ENCODE assay signal across 20 cellular contexts in genomic region chr19:10685210-10685609, GRCh38. TPM values are rescaled to one million over a fixed set of nuclear protein-coding genes. Genes with fewer than 3 reads are reported as not detected.
A peak's percentile ranks its signal among the peaks of the same experiment; 100 is the strongest.
DNase-seq lines count a peak whose midpoint lies in the region; ATAC-seq, FAIRE-seq and TF ChIP-seq lines count a peak whose summit lies in the region.
"Had no signal": no experiment of that assay in that cellular context is flagged by ENCODE, and none has a peak within 500 bp of the region (broad histone marks: within the 10 kb centered on the region; RNA-seq: fewer than 3 reads in every experiment).

No MANE protein-coding gene starts in this region.

- TF ChIP-seq POLR2A in HepG2 (IDR thresholded peaks at IDR 0.05; ENCODE audit: insufficient read depth in 1 of 2, low read depth in 2 of 2, low read length in 2 of 2) = no peak
- no peak for TF ChIP-seq POLR2A in right lobe of liver (IDR thresholded peaks at IDR 0.05)
- no peak for TF ChIP-seq POLR2A in K562 (conservative IDR thresholded peaks at IDR 0.05)
- no peak for TF ChIP-seq POLR2A in testis (IDR thresholded peaks at IDR 0.05)

- H3K79me2 ChIP-seq in HepG2 (ENCODE audit: insufficient read depth, low read length) (no peaks in the 10 kb centered on the region), K562 (ENCODE audit: control insufficient read depth, insufficient read depth, low read length) (peaks cover 7% of the 10 kb centered on the region; the same call in 1 of the 3 replicates)

- FAIRE-seq in HepG2 (lab: Jason Lieb, UNC) (no peak), K562 (lab: Jason Lieb, UNC) (no peak)
- FAIRE-seq: A549 had no signal

- WGBS in HepG2 (ENCODE audit: low lambda C conversion rate) = 87% methylated on average over 5 of the region's 5 CpGs
- WGBS in right lobe of liver (ENCODE audit: insufficient coverage, low coverage, low lambda C conversion rate, missing lambda C conversion rate) = 63% methylated on average over 4 of the region's 5 CpGs
- 90% methylated on average over 5 of the region's 5 CpGs for WGBS in K562 (ENCODE audit: insufficient coverage, low coverage, missing lambda C conversion rate)
- 44 to 75% methylated on average over 4 to 5 of the region's 5 CpGs for WGBS in testis, 2 donors

- H4K20me1 ChIP-seq in HepG2 (ENCODE audit: insufficient read depth, low read length) = peaks cover 6% of the 10 kb centered on the region; the same call in 1 of the 2 replicates
- peaks cover 14% of the 10 kb centered on the region for H4K20me1 ChIP-seq in K562 (replicated peaks; ENCODE audit: control insufficient read depth, insufficient read depth, low read length)

- intact Hi-C loops in HepG2 (cut with micrococcal nuclease; ENCODE audit: unreplicated experiment) = no loop called here
- intact Hi-C loops in right lobe of liver (cut with DNase I) = no loop called here
- intact Hi-C loops in K562 (cut with micrococcal nuclease) = no loop called here
- intact Hi-C loops in testis (cut with DNase I; ENCODE audit: low total_unique reads) = no loop called here

- POLR2A ChIA-PET in HepG2 (lab: Yijun Ruan, JAX) (no interaction called here), K562 (lab: Yijun Ruan, JAX) (interaction anchor here (0.7 kb wide), 1 partner anchor 32 kb away, joined by 3 read pairs; no protein-coding TSS in a partner anchor)

- no peak overlapping the region for H3K4me2 ChIP-seq in HepG2 (ENCODE audit: low read depth, low read length)
- no peak overlapping the region for H3K4me2 ChIP-seq in K562 (ENCODE audit: insufficient read depth, low read length)
- H3K4me2 ChIP-seq: A549 had no signal

- CTCF ChIA-PET in HepG2 (lab: Yijun Ruan, JAX; ENCODE audit: low intra/inter-chr PET ratio, low total read pairs) (no interaction called here), K562 (lab: Yijun Ruan, JAX; ENCODE audit: low intra/inter-chr PET ratio) (interaction anchor here (0.5 kb wide), 1 partner anchor 16 kb away, joined by 3 read pairs; no protein-coding TSS in a partner anchor)

- in situ Hi-C loops in HepG2 (cut with HindIII; ENCODE audit: extremely low pct_ligation_motif_present, low pct_unique_long_range_greater_than_20kb) (no loop called here), K562 (cut with MboI) (no loop called here)

- H3K4me3 ChIP-seq in HepG2 (replicated peaks in 1 of 3; ENCODE audit: insufficient read depth in 1 of 3, low read depth in 2 of 3, low read length in 3 of 3) (no peak overlapping the region), right lobe of liver (no peak overlapping the region), K562 (no peak overlapping the region), testis (no peak overlapping the region)
- H3K4me3 ChIP-seq: A549 had no signal

- ATAC-seq in HepG2 (no peak), right lobe of liver (no peak), K562 (no peak)
- ATAC-seq: A549 had no signal

- H3K27me3 ChIP-seq in HepG2 (ENCODE audit: control insufficient read depth in 1 of 2, insufficient read depth in 2 of 2, low read length in 2 of 2) (no peaks in the 10 kb centered on the region), right lobe of liver (no peaks in the 10 kb centered on the region), K562 (ENCODE audit: control insufficient read depth in 2 of 2, insufficient read depth in 2 of 2, low read length in 2 of 2) (no peaks in the 10 kb centered on the region), testis (no peaks in the 10 kb centered on the region)

- no peaks in the 10 kb centered on the region for H3K9me3 ChIP-seq in HepG2 (ENCODE audit: low read length)
- no peaks in the 10 kb centered on the region for H3K9me3 ChIP-seq in right lobe of liver
- H3K9me3 ChIP-seq in K562 (replicated peaks; ENCODE audit: control insufficient read depth, insufficient read depth, low read depth, low read length) = no peaks in the 10 kb centered on the region
- no peaks in the 10 kb centered on the region for H3K9me3 ChIP-seq in testis
- H3K9me3 ChIP-seq: A549 had no signal

- H3K27ac ChIP-seq in HepG2 (ENCODE audit: extremely low read length, insufficient read depth, low read length) = no peak overlapping the region
- H3K27ac ChIP-seq in right lobe of liver = no peak overlapping the region
- no peak overlapping the region for H3K27ac ChIP-seq in K562 (ENCODE audit: extremely low read depth, low read depth, low read length)
- no peak overlapping the region for H3K27ac ChIP-seq in substantia nigra (ENCODE audit: low read depth, low read length, poor library complexity, severe bottlenecking)
- no peak overlapping the region for H3K27ac ChIP-seq in testis
- H3K27ac ChIP-seq: A549 had no signal

- no peaks in the 10 kb centered on the region for H3K9me1 ChIP-seq in K562 (ENCODE audit: control insufficient read depth, insufficient read depth, low read length)

- no peak for TF ChIP-seq CTCF in HepG2 (CRISPR knock-in tag; IDR thresholded peaks at IDR 0.05)
- TF ChIP-seq CTCF in right lobe of liver (IDR thresholded peaks at IDR 0.05) = no peak
- TF ChIP-seq CTCF in K562 (IDR thresholded peaks at IDR 0.05 in 2 of 3, conservative IDR thresholded peaks at IDR 0.05 in 1 of 3; ENCODE audit: insufficient read depth in 2 of 3, low read depth in 1 of 3, low read length in 3 of 3) = no peak
- no peak for TF ChIP-seq CTCF in testis (IDR thresholded peaks at IDR 0.05)

- H3K9ac ChIP-seq in HepG2 (ENCODE audit: insufficient read depth, low read depth, low read length) (no peak overlapping the region), K562 (ENCODE audit: insufficient read depth in 1 of 2, low read depth in 2 of 2, low read length in 2 of 2) (no peak overlapping the region)

- H3K4me1 ChIP-seq in HepG2 (ENCODE audit: insufficient read depth, low read length) (no peaks in the 10 kb centered on the region), right lobe of liver (no peaks in the 10 kb centered on the region), K562 (replicated peaks in 1 of 2; ENCODE audit: control insufficient read depth in 2 of 2, insufficient read depth in 2 of 2, low read length in 2 of 2) (peaks cover 0 to 17% of the 10 kb centered on the region in 2 experiments; a peak in 1 of 5 replicates), testis (peaks cover 19% of the 10 kb centered on the region)
- H3K4me1 ChIP-seq: A549 had no signal

- H2AFZ ChIP-seq in HepG2 (ENCODE audit: low read length) (no peak overlapping the region), K562 (ENCODE audit: low read depth, low read length) (no peak overlapping the region)

- DNase-seq in HepG2 (ENCODE audit: low spot score) (no peak), right lobe of liver (no peak), K562 (ENCODE audit: extremely low read depth in 1 of 4, low spot score in 3 of 4) (no peak), medulla oblongata (ENCODE audit: extremely low spot score) (peak; percentile 75), substantia nigra (lab: John Stamatoyannopoulos, UW) (peak in 25 of 49 donors; percentile 2 to 71 (median 32)), dermis blood vessel endothelial cell (no peak), testis (no peak)
- no peak for DNase-seq in stimulated activated CD4-positive, alpha-beta T cell treated with anti-CD3 and anti-CD28 coated beads, Interleukin-4, amount 100 ng/mL, for 4 hours
- DNase-seq: COR-L47; EL; GOT3; KG1; NCI-H1048; NCI-H1436 treated with DMSO at 0.1 percent for 48 hours; NCI-H2029 treated with DMSO at 0.1 percent for 48 hours; NCI-H2171 treated with DMSO at 0.1 percent for 48 hours; NCI-H446 treated with DMSO at 0.1 percent for 48 hours; NK-92 treated with Interleukin-12 subunit alpha and Interleukin-12 subunit beta, amount 100 ng/mL, for 24 hours; OCI-M1 had no signal

- TF ChIP-seq RAD21 in HepG2 (CRISPR knock-in tag; IDR thresholded peaks at IDR 0.05) (no peak), K562 (CRISPR knock-in tag; conservative IDR thresholded peaks at IDR 0.05 in 1 of 2, IDR thresholded peaks at IDR 0.05 in 1 of 2) (no peak)

- no peak for TF ChIP-seq EP300 in HepG2 (IDR thresholded peaks at IDR 0.05; ENCODE audit: low read depth in 2 of 2, low read length in 2 of 2)
- no peak for TF ChIP-seq EP300 in HepG2 (CRISPR knock-in tag; IDR thresholded peaks at IDR 0.05; ENCODE audit: borderline replicate concordance)
- no peak for TF ChIP-seq EP300 in K562 (IDR thresholded peaks at IDR 0.05; ENCODE audit: low read length)

- H3K36me3 ChIP-seq in HepG2 (replicated peaks in 1 of 2; ENCODE audit: control insufficient read depth in 1 of 2, insufficient read depth in 2 of 2, low read length in 2 of 2) (peaks cover 56 to 95% of the 10 kb centered on the region in 2 experiments), right lobe of liver (peaks cover 7 to 76% (median 42%) of the 10 kb centered on the region in 4 donors), K562 (ENCODE audit: control insufficient read depth, insufficient read depth, low read length) (peaks cover 99% of the 10 kb centered on the region), testis (ENCODE audit: low read depth, missing control alignments) (no peaks in the 10 kb centered on the region)

- BruUV-seq in HepG2 (replicated peaks; lab: Mats Ljungman, UMichigan) = no TSS peak
- TSS peak; percentile 35 for BruUV-seq in K562 (replicated peaks; lab: Mats Ljungman, UMichigan)

RNA-seq across cellular contexts. Expression of gene QTRT1, which starts 16.0 kb away (rescaled TPM):
- total RNA-seq in HepG2 (2016; rRNA removed; fragmentation: Illumina TruSeq; extraction: Trizol) (33.0 and 38.6 TPM in 2 replicates), right lobe of liver (10 to 100 TPM; 19.0 to 30.2 (median 26.8) TPM), K562 (2014; rRNA removed) (34.6 and 43.6 TPM in 2 replicates), K562 (2014; rRNA removed; fragmentation: Illumina TruSeq; extraction: Trizol) (7.1 and 10.4 TPM in 2 replicates), K562 (2015; rRNA removed; fragmentation: Illumina TruSeq; extraction: Trizol) (32.8 and 33.7 TPM in 2 replicates), K562 (2021) (63.5 and 63.6 TPM in 2 replicates), dermis blood vessel endothelial cell (23.1 and 26.4 TPM in 2 replicates), testis (10 to 100 TPM; 44.3 to 44.6 TPM)
- 19.1 and 20.1 TPM in 2 replicates for total RNA-seq in HepG2 (2016; cell fraction: cytosol; rRNA removed; fragmentation: Illumina TruSeq; extraction: Trizol; ENCODE audit: low read depth)
- 36.0 and 39.4 TPM in 2 replicates for total RNA-seq in HepG2 (2016; cell fraction: insoluble cytoplasmic fraction; rRNA removed; fragmentation: Illumina TruSeq; extraction: Trizol)
- 12.2 and 12.9 TPM in 2 replicates for total RNA-seq in HepG2 (2016; cell fraction: membrane; rRNA removed; fragmentation: Illumina TruSeq; extraction: Trizol)
- 31.9 and 35.0 TPM in 2 replicates for total RNA-seq in HepG2 (2016; cell fraction: nucleus; rRNA removed; fragmentation: Illumina TruSeq; extraction: Trizol)
- polyA plus RNA-seq in HepG2 (2011; rRNA removed) (41.6 and 55.6 TPM in 2 replicates), K562 (2011; rRNA removed) (30.5 and 46.6 TPM in 2 replicates), K562 (2014; fragmentation: Illumina TruSeq; extraction: Trizol) (19.3 and 44.0 TPM in 2 replicates), K562 (2014; fragmentation: Nextera tagmentation; extraction: Ambion mirVana) (1 to 10 TPM; 1.2 to 6.2 TPM), K562 (2014; rRNA removed) (65.5 and 77.8 TPM in 2 replicates), testis (ENCODE audit: insufficient read depth, low read depth, low replicate concordance) (27.8 TPM)
- 25.8 and 39.0 TPM in 2 replicates for polyA plus RNA-seq in HepG2 (2011; cell fraction: cytosol; rRNA removed)
- 270 and 290 TPM in 2 replicates for polyA plus RNA-seq in HepG2 (2011; cell fraction: nucleus; rRNA removed)
- polyA plus RNA-seq in HepG2 (2012) = 27.7 and 35.3 TPM in 2 replicates
- 11.2 and 12.9 TPM in 2 replicates for polyA plus RNA-seq in HepG2 (2016; cell fraction: cytosol; fragmentation: Illumina TruSeq; extraction: Trizol; ENCODE audit: low read depth)
- polyA plus RNA-seq in HepG2 (2016; cell fraction: insoluble cytoplasmic fraction; fragmentation: Illumina TruSeq; extraction: Trizol; ENCODE audit: low read depth) = 38.0 and 39.9 TPM in 2 replicates
- 12.7 and 13.2 TPM in 2 replicates for polyA plus RNA-seq in HepG2 (2016; cell fraction: membrane; fragmentation: Illumina TruSeq; extraction: Trizol; ENCODE audit: low read depth)
- 92.8 and 94.8 TPM in 2 replicates for polyA plus RNA-seq in HepG2 (2016; cell fraction: nucleus; fragmentation: Illumina TruSeq; extraction: Trizol; ENCODE audit: insufficient read depth, low read depth)
- 26.7 and 36.3 TPM in 2 replicates for polyA minus RNA-seq in HepG2 (2011; rRNA and poly(A)+ RNA removed; ENCODE audit: low replicate concordance)
- polyA minus RNA-seq in HepG2 (2011; cell fraction: cytosol; rRNA and poly(A)+ RNA removed) = 8.2 and 12.2 TPM in 2 replicates
- polyA minus RNA-seq in HepG2 (2011; cell fraction: nucleus; rRNA and poly(A)+ RNA removed) = 15.5 and 18.7 TPM in 2 replicates
- 34.3 and 114 TPM in 2 replicates for total RNA-seq in K562 (2011; cell fraction: chromatin; rRNA removed; ENCODE audit: low replicate concordance)
- total RNA-seq in K562 (2011; cell fraction: nucleolus; rRNA removed) = 106 TPM in 2 replicates
- 68.0 and 71.0 TPM in 2 replicates for total RNA-seq in K562 (2011; cell fraction: nucleoplasm; rRNA removed)
- polyA plus RNA-seq in K562 (2011; cell fraction: cytosol; rRNA removed) = 37.2 and 62.5 TPM in 2 replicates
- 188 and 308 TPM in 2 replicates for polyA plus RNA-seq in K562 (2011; cell fraction: nucleus; rRNA removed)
- polyA plus RNA-seq in K562 (2012) = 29.4 and 72.1 TPM in 2 replicates
- 6.0 and 7.7 TPM in 2 replicates for polyA minus RNA-seq in K562 (2011; rRNA and poly(A)+ RNA removed)
- polyA minus RNA-seq in K562 (2011; cell fraction: cytosol; rRNA and poly(A)+ RNA removed) = 15.5 and 16.8 TPM in 2 replicates
- 19.0 and 26.1 TPM in 2 replicates for polyA minus RNA-seq in K562 (2011; cell fraction: nucleus; rRNA and poly(A)+ RNA removed)

RNA-seq across cellular contexts. Expression of gene ILF3, which starts 31.1 kb away (rescaled TPM):
- total RNA-seq in HepG2 (2016; rRNA removed; fragmentation: Illumina TruSeq; extraction: Trizol) (120 and 127 TPM in 2 replicates), right lobe of liver (10 to 100 TPM; 40.0 to 82.3 (median 54.8) TPM), K562 (2014; rRNA removed) (141 and 169 TPM in 2 replicates), K562 (2014; rRNA removed; fragmentation: Illumina TruSeq; extraction: Trizol) (122 and 125 TPM in 2 replicates), K562 (2015; rRNA removed; fragmentation: Illumina TruSeq; extraction: Trizol) (179 and 183 TPM in 2 replicates), K562 (2021) (408 and 453 TPM in 2 replicates), dermis blood vessel endothelial cell (85.8 and 190 TPM in 2 replicates), testis (100 to 1,000 TPM; 246 to 253 TPM)
- 19.6 and 21.2 TPM in 2 replicates for total RNA-seq in HepG2 (2016; cell fraction: cytosol; rRNA removed; fragmentation: Illumina TruSeq; extraction: Trizol; ENCODE audit: low read depth)
- total RNA-seq in HepG2 (2016; cell fraction: insoluble cytoplasmic fraction; rRNA removed; fragmentation: Illumina TruSeq; extraction: Trizol) = 113 and 122 TPM in 2 replicates
- 63.1 and 64.0 TPM in 2 replicates for total RNA-seq in HepG2 (2016; cell fraction: membrane; rRNA removed; fragmentation: Illumina TruSeq; extraction: Trizol)
- total RNA-seq in HepG2 (2016; cell fraction: nucleus; rRNA removed; fragmentation: Illumina TruSeq; extraction: Trizol) = 133 and 160 TPM in 2 replicates
- polyA plus RNA-seq in HepG2 (2011; rRNA removed) (173 and 195 TPM in 2 replicates), K562 (2011; rRNA removed) (175 and 376 TPM in 2 replicates), K562 (2014; fragmentation: Illumina TruSeq; extraction: Trizol) (342 and 395 TPM in 2 replicates), K562 (2014; fragmentation: Nextera tagmentation; extraction: Ambion mirVana) (10 to 100 TPM; 26.0 to 27.5 TPM), K562 (2014; rRNA removed) (231 and 240 TPM in 2 replicates), testis (ENCODE audit: insufficient read depth, low read depth, low replicate concordance) (263 TPM)
- polyA plus RNA-seq in HepG2 (2011; cell fraction: cytosol; rRNA removed) = 59.6 and 75.2 TPM in 2 replicates
- 588 and 668 TPM in 2 replicates for polyA plus RNA-seq in HepG2 (2011; cell fraction: nucleus; rRNA removed)
- 153 and 159 TPM in 2 replicates for polyA plus RNA-seq in HepG2 (2012)
- 18.4 and 19.6 TPM in 2 replicates for polyA plus RNA-seq in HepG2 (2016; cell fraction: cytosol; fragmentation: Illumina TruSeq; extraction: Trizol; ENCODE audit: low read depth)
- polyA plus RNA-seq in HepG2 (2016; cell fraction: insoluble cytoplasmic fraction; fragmentation: Illumina TruSeq; extraction: Trizol; ENCODE audit: low read depth) = 178 and 216 TPM in 2 replicates
- polyA plus RNA-seq in HepG2 (2016; cell fraction: membrane; fragmentation: Illumina TruSeq; extraction: Trizol; ENCODE audit: low read depth) = 54.0 and 61.1 TPM in 2 replicates
- polyA plus RNA-seq in HepG2 (2016; cell fraction: nucleus; fragmentation: Illumina TruSeq; extraction: Trizol; ENCODE audit: insufficient read depth, low read depth) = 615 and 640 TPM in 2 replicates
- polyA minus RNA-seq in HepG2 (2011; rRNA and poly(A)+ RNA removed; ENCODE audit: low replicate concordance) = 139 and 144 TPM in 2 replicates
- 65.3 and 73.2 TPM in 2 replicates for polyA minus RNA-seq in HepG2 (2011; cell fraction: cytosol; rRNA and poly(A)+ RNA removed)
- polyA minus RNA-seq in HepG2 (2011; cell fraction: nucleus; rRNA and poly(A)+ RNA removed) = 154 and 157 TPM in 2 replicates
- total RNA-seq in K562 (2011; cell fraction: chromatin; rRNA removed; ENCODE audit: low replicate concordance) = 430 and 677 TPM in 2 replicates
- total RNA-seq in K562 (2011; cell fraction: nucleolus; rRNA removed) = 329 and 377 TPM in 2 replicates
- 305 and 307 TPM in 2 replicates for total RNA-seq in K562 (2011; cell fraction: nucleoplasm; rRNA removed)
- 127 and 144 TPM in 2 replicates for polyA plus RNA-seq in K562 (2011; cell fraction: cytosol; rRNA removed)
- 442 and 520 TPM in 2 replicates for polyA plus RNA-seq in K562 (2011; cell fraction: nucleus; rRNA removed)
- polyA plus RNA-seq in K562 (2012) = 205 and 346 TPM in 2 replicates
- polyA minus RNA-seq in K562 (2011; rRNA and poly(A)+ RNA removed) = 144 and 225 TPM in 2 replicates
- 105 and 160 TPM in 2 replicates for polyA minus RNA-seq in K562 (2011; cell fraction: cytosol; rRNA and poly(A)+ RNA removed)
- polyA minus RNA-seq in K562 (2011; cell fraction: nucleus; rRNA and poly(A)+ RNA removed) = 106 and 132 TPM in 2 replicates

RNA-seq across cellular contexts. Expression of gene DNM2, which starts 32.7 kb away (rescaled TPM):
- 41.7 and 48.2 TPM in 2 replicates for total RNA-seq in HepG2 (2016; rRNA removed; fragmentation: Illumina TruSeq; extraction: Trizol)
- 19.9 and 21.9 TPM in 2 replicates for total RNA-seq in HepG2 (2016; cell fraction: cytosol; rRNA removed; fragmentation: Illumina TruSeq; extraction: Trizol; ENCODE audit: low read depth)
- 37.7 and 40.5 TPM in 2 replicates for total RNA-seq in HepG2 (2016; cell fraction: insoluble cytoplasmic fraction; rRNA removed; fragmentation: Illumina TruSeq; extraction: Trizol)
- total RNA-seq in HepG2 (2016; cell fraction: membrane; rRNA removed; fragmentation: Illumina TruSeq; extraction: Trizol) = 29.4 and 31.2 TPM in 2 replicates
- 56.9 and 61.6 TPM in 2 replicates for total RNA-seq in HepG2 (2016; cell fraction: nucleus; rRNA removed; fragmentation: Illumina TruSeq; extraction: Trizol)
- polyA plus RNA-seq in HepG2 (2011; rRNA removed) = 59.8 and 67.0 TPM in 2 replicates
- 29.1 and 41.0 TPM in 2 replicates for polyA plus RNA-seq in HepG2 (2011; cell fraction: cytosol; rRNA removed)
- 155 and 203 TPM in 2 replicates for polyA plus RNA-seq in HepG2 (2011; cell fraction: nucleus; rRNA removed)
- 44.2 and 57.9 TPM in 2 replicates for polyA plus RNA-seq in HepG2 (2012)
- 8.6 and 9.0 TPM in 2 replicates for polyA plus RNA-seq in HepG2 (2016; cell fraction: cytosol; fragmentation: Illumina TruSeq; extraction: Trizol; ENCODE audit: low read depth)
- 39.4 and 48.6 TPM in 2 replicates for polyA plus RNA-seq in HepG2 (2016; cell fraction: insoluble cytoplasmic fraction; fragmentation: Illumina TruSeq; extraction: Trizol; ENCODE audit: low read depth)
- polyA plus RNA-seq in HepG2 (2016; cell fraction: membrane; fragmentation: Illumina TruSeq; extraction: Trizol; ENCODE audit: low read depth) = 18.1 and 20.6 TPM in 2 replicates
- polyA plus RNA-seq in HepG2 (2016; cell fraction: nucleus; fragmentation: Illumina TruSeq; extraction: Trizol; ENCODE audit: insufficient read depth, low read depth) = 87.0 and 94.1 TPM in 2 replicates
- polyA minus RNA-seq in HepG2 (2011; rRNA and poly(A)+ RNA removed; ENCODE audit: low replicate concordance) = 200 and 264 TPM in 2 replicates
- 44.4 and 50.0 TPM in 2 replicates for polyA minus RNA-seq in HepG2 (2011; cell fraction: cytosol; rRNA and poly(A)+ RNA removed)
- 143 and 162 TPM in 2 replicates for polyA minus RNA-seq in HepG2 (2011; cell fraction: nucleus; rRNA and poly(A)+ RNA removed)
- 10 to 100 TPM; 54.0 to 86.9 (median 68.3) TPM for total RNA-seq in right lobe of liver
- total RNA-seq in K562 (2011; cell fraction: chromatin; rRNA removed; ENCODE audit: low replicate concordance) = 612 and 1,251 TPM in 2 replicates
- 540 and 557 TPM in 2 replicates for total RNA-seq in K562 (2011; cell fraction: nucleolus; rRNA removed)
- 513 and 610 TPM in 2 replicates for total RNA-seq in K562 (2011; cell fraction: nucleoplasm; rRNA removed)
- 77.1 and 94.4 TPM in 2 replicates for total RNA-seq in K562 (2014; rRNA removed)
- total RNA-seq in K562 (2014; rRNA removed; fragmentation: Illumina TruSeq; extraction: Trizol) = 53.2 and 53.5 TPM in 2 replicates
- 66.6 and 67.2 TPM in 2 replicates for total RNA-seq in K562 (2015; rRNA removed; fragmentation: Illumina TruSeq; extraction: Trizol)
- 153 and 161 TPM in 2 replicates for total RNA-seq in K562 (2021)
- polyA plus RNA-seq in K562 (2011; rRNA removed) = 72.6 and 122 TPM in 2 replicates
- polyA plus RNA-seq in K562 (2011; cell fraction: cytosol; rRNA removed) = 66.0 and 77.5 TPM in 2 replicates
- polyA plus RNA-seq in K562 (2011; cell fraction: nucleus; rRNA removed) = 343 and 372 TPM in 2 replicates
- 121 and 177 TPM in 2 replicates for polyA plus RNA-seq in K562 (2012)
- 93.5 and 112 TPM in 2 replicates for polyA plus RNA-seq in K562 (2014; fragmentation: Illumina TruSeq; extraction: Trizol)
- 1 to 10 TPM; 2.2 to 2.4 TPM for polyA plus RNA-seq in K562 (2014; fragmentation: Nextera tagmentation; extraction: Ambion mirVana)
- 88.8 and 104 TPM in 2 replicates for polyA plus RNA-seq in K562 (2014; rRNA removed)
- polyA minus RNA-seq in K562 (2011; rRNA and poly(A)+ RNA removed) = 138 and 139 TPM in 2 replicates
- polyA minus RNA-seq in K562 (2011; cell fraction: cytosol; rRNA and poly(A)+ RNA removed) = 108 and 150 TPM in 2 replicates
- polyA minus RNA-seq in K562 (2011; cell fraction: nucleus; rRNA and poly(A)+ RNA removed) = 314 and 488 TPM in 2 replicates
- 118 and 185 TPM in 2 replicates for total RNA-seq in dermis blood vessel endothelial cell
- 100 to 1,000 TPM; 226 to 274 TPM for total RNA-seq in testis
- polyA plus RNA-seq in testis (ENCODE audit: insufficient read depth, low read depth, low replicate concordance) = 166 TPM

RNA-seq across cellular contexts. Expression of gene SLC44A2, which starts 59.9 kb away (rescaled TPM):
- 2.3 and 2.4 TPM in 2 replicates for total RNA-seq in HepG2 (2016; rRNA removed; fragmentation: Illumina TruSeq; extraction: Trizol)
- total RNA-seq in HepG2 (2016; cell fraction: cytosol; rRNA removed; fragmentation: Illumina TruSeq; extraction: Trizol; ENCODE audit: low read depth) = 1.2 and 2.2 TPM in 2 replicates
- total RNA-seq in HepG2 (2016; cell fraction: insoluble cytoplasmic fraction; rRNA removed; fragmentation: Illumina TruSeq; extraction: Trizol) = 1.5 and 2.5 TPM in 2 replicates
- total RNA-seq in HepG2 (2016; cell fraction: membrane; rRNA removed; fragmentation: Illumina TruSeq; extraction: Trizol) = 3.0 and 3.4 TPM in 2 replicates
- 3.2 and 3.4 TPM in 2 replicates for total RNA-seq in HepG2 (2016; cell fraction: nucleus; rRNA removed; fragmentation: Illumina TruSeq; extraction: Trizol)
- polyA plus RNA-seq in HepG2 (2011; rRNA removed) = 5.6 and 7.2 TPM in 2 replicates
- 5.4 and 5.7 TPM in 2 replicates for polyA plus RNA-seq in HepG2 (2011; cell fraction: cytosol; rRNA removed)
- 11.3 and 11.8 TPM in 2 replicates for polyA plus RNA-seq in HepG2 (2011; cell fraction: nucleus; rRNA removed)
- polyA plus RNA-seq in HepG2 (2012) = 5.9 and 8.2 TPM in 2 replicates
- 2.5 and 2.6 TPM in 2 replicates for polyA plus RNA-seq in HepG2 (2016; cell fraction: cytosol; fragmentation: Illumina TruSeq; extraction: Trizol; ENCODE audit: low read depth)
- polyA plus RNA-seq in HepG2 (2016; cell fraction: insoluble cytoplasmic fraction; fragmentation: Illumina TruSeq; extraction: Trizol; ENCODE audit: low read depth) = 1.9 and 2.2 TPM in 2 replicates
- 4.7 and 5.1 TPM in 2 replicates for polyA plus RNA-seq in HepG2 (2016; cell fraction: membrane; fragmentation: Illumina TruSeq; extraction: Trizol; ENCODE audit: low read depth)
- polyA plus RNA-seq in HepG2 (2016; cell fraction: nucleus; fragmentation: Illumina TruSeq; extraction: Trizol; ENCODE audit: insufficient read depth, low read depth) = 8.1 and 8.5 TPM in 2 replicates
- polyA minus RNA-seq in HepG2 (2011; rRNA and poly(A)+ RNA removed; ENCODE audit: low replicate concordance) = 13.9 and 134 TPM in 2 replicates
- 5.3 and 8.4 TPM in 2 replicates for polyA minus RNA-seq in HepG2 (2011; cell fraction: cytosol; rRNA and poly(A)+ RNA removed)
- polyA minus RNA-seq in HepG2 (2011; cell fraction: nucleus; rRNA and poly(A)+ RNA removed) = 5.4 and 9.6 TPM in 2 replicates
- 10 to 100 TPM; 11.7 to 18.5 (median 15.6) TPM for total RNA-seq in right lobe of liver
- total RNA-seq in K562 (2011; cell fraction: chromatin; rRNA removed; ENCODE audit: low replicate concordance) = 37.8 and 63.7 TPM in 2 replicates
- 41.6 and 41.7 TPM in 2 replicates for total RNA-seq in K562 (2011; cell fraction: nucleolus; rRNA removed)
- 44.4 and 57.3 TPM in 2 replicates for total RNA-seq in K562 (2011; cell fraction: nucleoplasm; rRNA removed)
- 6.8 and 14.4 TPM in 2 replicates for total RNA-seq in K562 (2014; rRNA removed)
- total RNA-seq in K562 (2014; rRNA removed; fragmentation: Illumina TruSeq; extraction: Trizol) = 6.2 and 6.5 TPM in 2 replicates
- 8.0 and 8.1 TPM in 2 replicates for total RNA-seq in K562 (2015; rRNA removed; fragmentation: Illumina TruSeq; extraction: Trizol)
- total RNA-seq in K562 (2021) = 30.2 and 34.2 TPM in 2 replicates
- polyA plus RNA-seq in K562 (2011; rRNA removed) = 15.1 and 23.3 TPM in 2 replicates
- 22.5 and 26.7 TPM in 2 replicates for polyA plus RNA-seq in K562 (2011; cell fraction: cytosol; rRNA removed)
- 44.7 and 54.4 TPM in 2 replicates for polyA plus RNA-seq in K562 (2011; cell fraction: nucleus; rRNA removed)
- 29.6 and 49.8 TPM in 2 replicates for polyA plus RNA-seq in K562 (2012)
- 26.3 and 33.0 TPM in 2 replicates for polyA plus RNA-seq in K562 (2014; fragmentation: Illumina TruSeq; extraction: Trizol)
- 1 to 10 TPM; 1.1 to 2.3 TPM for polyA plus RNA-seq in K562 (2014; fragmentation: Nextera tagmentation; extraction: Ambion mirVana)
- 12.4 and 16.7 TPM in 2 replicates for polyA plus RNA-seq in K562 (2014; rRNA removed)
- polyA minus RNA-seq in K562 (2011; rRNA and poly(A)+ RNA removed) = 18.5 and 22.8 TPM in 2 replicates
- 18.0 and 33.3 TPM in 2 replicates for polyA minus RNA-seq in K562 (2011; cell fraction: cytosol; rRNA and poly(A)+ RNA removed)
- polyA minus RNA-seq in K562 (2011; cell fraction: nucleus; rRNA and poly(A)+ RNA removed) = 7.8 and 11.1 TPM in 2 replicates
- total RNA-seq in dermis blood vessel endothelial cell = 67.7 and 132 TPM in 2 replicates
- 100 to 1,000 TPM; 360 to 463 TPM for total RNA-seq in testis
- 268 TPM for polyA plus RNA-seq in testis (ENCODE audit: insufficient read depth, low read depth, low replicate concordance)

Comparison
In these comparisons a context has a peak if more than half of its experiments do, and no peak if none do; other contexts are left out.
1. DNase-seq: peak in medulla oblongata (single experiment) and substantia nigra (25 of 49); none in HepG2 (single experiment), right lobe of liver (0 of 3), K562 (0 of 4), dermis blood vessel endothelial cell (single experiment), stimulated activated CD4-positive, alpha-beta T cell treated with anti-CD3 and anti-CD28 coated beads, Interleukin-4, amount 100 ng/mL, for 4 hours (0 of 2) and testis (single experiment).
2. Of the 241 proteins assayed by ChIP-seq in both HepG2 and K562: peak only in HepG2: RBM22; only in K562: none; in both: none; in neither: 240.